1 cellular context compared by ENCODE assay signal in the genomic region with DNA sequence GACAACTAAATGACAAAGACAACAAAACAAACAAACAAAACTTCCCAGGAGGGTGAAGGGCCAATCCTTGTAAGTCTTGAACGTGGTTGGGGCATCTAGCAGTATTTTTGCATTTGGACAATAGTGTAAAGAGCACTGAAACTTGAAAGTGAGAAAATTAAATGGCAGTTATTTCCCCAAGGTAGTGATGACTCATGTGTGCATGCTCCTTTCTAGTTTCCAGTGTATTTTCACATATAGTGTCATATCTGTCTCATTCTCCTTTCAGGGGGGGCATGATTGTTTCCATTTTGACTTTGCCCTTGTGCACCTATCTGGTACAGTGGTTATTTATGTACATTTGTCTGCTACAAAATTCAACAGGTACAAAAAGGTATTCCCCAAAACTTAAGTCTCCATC.
TF ChIP-seq lines count a peak whose summit lies in the region.

No MANE protein-coding gene starts in this region.

TF ChIP-seq in WTC11, 78 proteins besides CTCF, POLR2A, EP300 and RAD21 (continued from another document):
- TF ChIP-seq, protein P1, sequence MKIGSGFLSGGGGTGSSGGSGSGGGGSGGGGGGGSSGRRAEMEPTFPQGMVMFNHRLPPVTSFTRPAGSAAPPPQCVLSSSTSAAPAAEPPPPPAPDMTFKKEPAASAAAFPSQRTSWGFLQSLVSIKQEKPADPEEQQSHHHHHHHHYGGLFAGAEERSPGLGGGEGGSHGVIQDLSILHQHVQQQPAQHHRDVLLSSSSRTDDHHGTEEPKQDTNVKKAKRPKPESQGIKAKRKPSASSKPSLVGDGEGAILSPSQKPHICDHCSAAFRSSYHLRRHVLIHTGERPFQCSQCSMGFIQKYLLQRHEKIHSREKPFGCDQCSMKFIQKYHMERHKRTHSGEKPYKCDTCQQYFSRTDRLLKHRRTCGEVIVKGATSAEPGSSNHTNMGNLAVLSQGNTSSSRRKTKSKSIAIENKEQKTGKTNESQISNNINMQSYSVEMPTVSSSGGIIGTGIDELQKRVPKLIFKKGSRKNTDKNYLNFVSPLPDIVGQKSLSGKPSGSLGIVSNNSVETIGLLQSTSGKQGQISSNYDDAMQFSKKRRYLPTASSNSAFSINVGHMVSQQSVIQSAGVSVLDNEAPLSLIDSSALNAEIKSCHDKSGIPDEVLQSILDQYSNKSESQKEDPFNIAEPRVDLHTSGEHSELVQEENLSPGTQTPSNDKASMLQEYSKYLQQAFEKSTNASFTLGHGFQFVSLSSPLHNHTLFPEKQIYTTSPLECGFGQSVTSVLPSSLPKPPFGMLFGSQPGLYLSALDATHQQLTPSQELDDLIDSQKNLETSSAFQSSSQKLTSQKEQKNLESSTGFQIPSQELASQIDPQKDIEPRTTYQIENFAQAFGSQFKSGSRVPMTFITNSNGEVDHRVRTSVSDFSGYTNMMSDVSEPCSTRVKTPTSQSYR (CRISPR knock-in tag; IDR thresholded peaks at IDR 0.05), result no peak
- TF ChIP-seq, protein P2, sequence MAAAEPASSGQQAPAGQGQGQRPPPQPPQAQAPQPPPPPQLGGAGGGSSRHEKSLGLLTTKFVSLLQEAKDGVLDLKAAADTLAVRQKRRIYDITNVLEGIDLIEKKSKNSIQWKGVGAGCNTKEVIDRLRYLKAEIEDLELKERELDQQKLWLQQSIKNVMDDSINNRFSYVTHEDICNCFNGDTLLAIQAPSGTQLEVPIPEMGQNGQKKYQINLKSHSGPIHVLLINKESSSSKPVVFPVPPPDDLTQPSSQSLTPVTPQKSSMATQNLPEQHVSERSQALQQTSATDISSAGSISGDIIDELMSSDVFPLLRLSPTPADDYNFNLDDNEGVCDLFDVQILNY (CRISPR knock-in tag; IDR thresholded peaks at IDR 0.05), result no peak
- TF ChIP-seq ATF1 (CRISPR knock-in tag; IDR thresholded peaks at IDR 0.05), result no peak
- TF ChIP-seq CREM (CRISPR knock-in tag; IDR thresholded peaks at IDR 0.05), result no peak
- no peak for TF ChIP-seq TP53 (CRISPR knock-in tag; IDR thresholded peaks at IDR 0.05)
